In genomic region chr12:52789637-52790426, GRCh38 we compare ENCODE assay signal across 1 cellular context.
TF ChIP-seq lines count a peak whose summit lies in the region.

No MANE protein-coding gene starts in this region.

TF ChIP-seq in HepG2, 621 proteins besides CTCF, POLR2A, EP300 and RAD21:
- no peak for TF ChIP-seq ZNF430 (CRISPR knock-in tag; IDR thresholded peaks at IDR 0.05)
- TF ChIP-seq ZNF383 (CRISPR knock-in tag; IDR thresholded peaks at IDR 0.05; ENCODE audit: borderline replicate concordance): no peak
- TF ChIP-seq ZNF644 (CRISPR knock-in tag; IDR thresholded peaks at IDR 0.05; ENCODE audit: low read depth): no peak
- no peak for TF ChIP-seq NBN (conservative IDR thresholded peaks at IDR 0.05)
- TF ChIP-seq FOSL1 (CRISPR knock-in tag; IDR thresholded peaks at IDR 0.05; ENCODE audit: borderline replicate concordance): no peak
- no peak for TF ChIP-seq PAX8 (CRISPR knock-in tag; IDR thresholded peaks at IDR 0.05; ENCODE audit: borderline replicate concordance)
- TF ChIP-seq, protein P1, sequence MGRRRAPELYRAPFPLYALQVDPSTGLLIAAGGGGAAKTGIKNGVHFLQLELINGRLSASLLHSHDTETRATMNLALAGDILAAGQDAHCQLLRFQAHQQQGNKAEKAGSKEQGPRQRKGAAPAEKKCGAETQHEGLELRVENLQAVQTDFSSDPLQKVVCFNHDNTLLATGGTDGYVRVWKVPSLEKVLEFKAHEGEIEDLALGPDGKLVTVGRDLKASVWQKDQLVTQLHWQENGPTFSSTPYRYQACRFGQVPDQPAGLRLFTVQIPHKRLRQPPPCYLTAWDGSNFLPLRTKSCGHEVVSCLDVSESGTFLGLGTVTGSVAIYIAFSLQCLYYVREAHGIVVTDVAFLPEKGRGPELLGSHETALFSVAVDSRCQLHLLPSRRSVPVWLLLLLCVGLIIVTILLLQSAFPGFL (CRISPR knock-in tag; IDR thresholded peaks at IDR 0.05): no peak
- TF ChIP-seq, protein P2, sequence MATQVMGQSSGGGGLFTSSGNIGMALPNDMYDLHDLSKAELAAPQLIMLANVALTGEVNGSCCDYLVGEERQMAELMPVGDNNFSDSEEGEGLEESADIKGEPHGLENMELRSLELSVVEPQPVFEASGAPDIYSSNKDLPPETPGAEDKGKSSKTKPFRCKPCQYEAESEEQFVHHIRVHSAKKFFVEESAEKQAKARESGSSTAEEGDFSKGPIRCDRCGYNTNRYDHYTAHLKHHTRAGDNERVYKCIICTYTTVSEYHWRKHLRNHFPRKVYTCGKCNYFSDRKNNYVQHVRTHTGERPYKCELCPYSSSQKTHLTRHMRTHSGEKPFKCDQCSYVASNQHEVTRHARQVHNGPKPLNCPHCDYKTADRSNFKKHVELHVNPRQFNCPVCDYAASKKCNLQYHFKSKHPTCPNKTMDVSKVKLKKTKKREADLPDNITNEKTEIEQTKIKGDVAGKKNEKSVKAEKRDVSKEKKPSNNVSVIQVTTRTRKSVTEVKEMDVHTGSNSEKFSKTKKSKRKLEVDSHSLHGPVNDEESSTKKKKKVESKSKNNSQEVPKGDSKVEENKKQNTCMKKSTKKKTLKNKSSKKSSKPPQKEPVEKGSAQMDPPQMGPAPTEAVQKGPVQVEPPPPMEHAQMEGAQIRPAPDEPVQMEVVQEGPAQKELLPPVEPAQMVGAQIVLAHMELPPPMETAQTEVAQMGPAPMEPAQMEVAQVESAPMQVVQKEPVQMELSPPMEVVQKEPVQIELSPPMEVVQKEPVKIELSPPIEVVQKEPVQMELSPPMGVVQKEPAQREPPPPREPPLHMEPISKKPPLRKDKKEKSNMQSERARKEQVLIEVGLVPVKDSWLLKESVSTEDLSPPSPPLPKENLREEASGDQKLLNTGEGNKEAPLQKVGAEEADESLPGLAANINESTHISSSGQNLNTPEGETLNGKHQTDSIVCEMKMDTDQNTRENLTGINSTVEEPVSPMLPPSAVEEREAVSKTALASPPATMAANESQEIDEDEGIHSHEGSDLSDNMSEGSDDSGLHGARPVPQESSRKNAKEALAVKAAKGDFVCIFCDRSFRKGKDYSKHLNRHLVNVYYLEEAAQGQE (IDR thresholded peaks at IDR 0.05; ENCODE audit: borderline replicate concordance in 1 of 2, low read depth in 1 of 2, low read length in 2 of 2): no peak
- no peak for TF ChIP-seq FOXK2 (IDR thresholded peaks at IDR 0.05)
- TF ChIP-seq ZNF280B (CRISPR knock-in tag; IDR thresholded peaks at IDR 0.05; ENCODE audit: borderline replicate concordance): no peak
- no peak for TF ChIP-seq KAT7 (CRISPR knock-in tag; IDR thresholded peaks at IDR 0.05; ENCODE audit: borderline replicate concordance)
- TF ChIP-seq NAIF1 (CRISPR knock-in tag; IDR thresholded peaks at IDR 0.05; ENCODE audit: borderline replicate concordance): no peak
- TF ChIP-seq ZNF546 (CRISPR knock-in tag; conservative IDR thresholded peaks at IDR 0.05): no peak
- TF ChIP-seq ZNF891 (CRISPR knock-in tag; IDR thresholded peaks at IDR 0.05): no peak
- TF ChIP-seq THYN1 (CRISPR knock-in tag; IDR thresholded peaks at IDR 0.05; ENCODE audit: borderline replicate concordance, low read depth): no peak
- TF ChIP-seq KDM3A (CRISPR knock-in tag; IDR thresholded peaks at IDR 0.05; ENCODE audit: low read depth): no peak
- no peak for TF ChIP-seq ZNF225 (CRISPR knock-in tag; IDR thresholded peaks at IDR 0.05)
- no peak for TF ChIP-seq ZNF235 (CRISPR knock-in tag; IDR thresholded peaks at IDR 0.05; ENCODE audit: borderline replicate concordance)
- TF ChIP-seq, protein P3, sequence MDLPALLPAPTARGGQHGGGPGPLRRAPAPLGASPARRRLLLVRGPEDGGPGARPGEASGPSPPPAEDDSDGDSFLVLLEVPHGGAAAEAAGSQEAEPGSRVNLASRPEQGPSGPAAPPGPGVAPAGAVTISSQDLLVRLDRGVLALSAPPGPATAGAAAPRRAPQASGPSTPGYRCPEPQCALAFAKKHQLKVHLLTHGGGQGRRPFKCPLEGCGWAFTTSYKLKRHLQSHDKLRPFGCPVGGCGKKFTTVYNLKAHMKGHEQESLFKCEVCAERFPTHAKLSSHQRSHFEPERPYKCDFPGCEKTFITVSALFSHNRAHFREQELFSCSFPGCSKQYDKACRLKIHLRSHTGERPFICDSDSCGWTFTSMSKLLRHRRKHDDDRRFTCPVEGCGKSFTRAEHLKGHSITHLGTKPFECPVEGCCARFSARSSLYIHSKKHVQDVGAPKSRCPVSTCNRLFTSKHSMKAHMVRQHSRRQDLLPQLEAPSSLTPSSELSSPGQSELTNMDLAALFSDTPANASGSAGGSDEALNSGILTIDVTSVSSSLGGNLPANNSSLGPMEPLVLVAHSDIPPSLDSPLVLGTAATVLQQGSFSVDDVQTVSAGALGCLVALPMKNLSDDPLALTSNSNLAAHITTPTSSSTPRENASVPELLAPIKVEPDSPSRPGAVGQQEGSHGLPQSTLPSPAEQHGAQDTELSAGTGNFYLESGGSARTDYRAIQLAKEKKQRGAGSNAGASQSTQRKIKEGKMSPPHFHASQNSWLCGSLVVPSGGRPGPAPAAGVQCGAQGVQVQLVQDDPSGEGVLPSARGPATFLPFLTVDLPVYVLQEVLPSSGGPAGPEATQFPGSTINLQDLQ (CRISPR knock-in tag; IDR thresholded peaks at IDR 0.05): no peak
- TF ChIP-seq SMAD1 (CRISPR knock-in tag; IDR thresholded peaks at IDR 0.05; ENCODE audit: borderline replicate concordance, low read depth): no peak
